8 cellular contexts compared by ENCODE assay signal in the genomic region with DNA sequence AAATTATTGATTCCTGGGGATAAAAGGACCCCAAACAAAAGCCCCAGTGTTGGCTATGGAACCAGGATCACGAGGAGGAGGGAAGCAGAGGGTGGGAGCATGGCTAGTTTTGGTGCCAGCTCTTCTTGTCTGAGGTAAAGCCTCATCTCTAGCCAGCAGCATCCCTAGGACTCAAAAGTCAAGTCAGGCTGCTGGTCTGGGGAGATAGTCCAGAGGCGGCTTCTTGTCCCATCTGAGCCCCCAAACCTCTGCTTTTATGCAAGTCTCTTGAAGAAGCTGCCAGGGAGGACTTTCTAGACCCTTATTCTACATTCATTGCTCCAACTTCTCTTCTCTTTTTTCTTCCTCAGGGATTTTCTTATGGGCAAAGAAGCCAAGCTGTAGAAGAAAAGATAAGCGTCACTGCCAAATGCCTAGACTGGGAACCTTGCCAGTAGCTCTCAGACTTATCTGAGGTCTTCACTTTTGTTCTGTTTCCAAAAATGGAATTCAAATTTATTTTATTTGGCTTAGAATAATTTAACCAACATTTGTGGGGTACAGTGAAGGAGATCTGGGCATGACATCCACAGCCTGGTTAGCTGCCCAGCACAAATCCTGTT.
DNase-seq lines count a peak whose midpoint lies in the region; ATAC-seq and TF ChIP-seq lines count a peak whose summit lies in the region.

No MANE protein-coding gene starts in this region.

- in situ Hi-C loops in astrocyte of the cerebellum (cut with HindIII; ENCODE audit: low sequenced_read_pairs) = no loop called here

- H3K4me1 ChIP-seq in HUES48 (ENCODE audit: control insufficient read depth, insufficient read depth, low read length) (peaks cover 10% of the 10 kb centered on the region; the same call in 1 of the 2 replicates), iPS-18a (ENCODE audit: control insufficient read depth, low read depth, low read length) (peaks cover 9% of the 10 kb centered on the region)

- ATAC-seq in GM21576 (IDR thresholded peaks at IDR 0.05; ENCODE audit: unreplicated experiment) = no peak

- TF ChIP-seq CTCF in astrocyte of the cerebellum (IDR thresholded peaks at IDR 0.05; ENCODE audit: low read depth, low read length, missing control alignments) = no peak

- H3K4me3 ChIP-seq in HUES48 (ENCODE audit: low read depth, low read length) (peak overlapping the region; percentile 42), astrocyte of the cerebellum (ENCODE audit: low read depth, low read length) (peak overlapping the region; percentile 13), iPS-18a (ENCODE audit: low read length) (peak overlapping the region; percentile 46)

- H3K27ac ChIP-seq in HUES48 (ENCODE audit: low read depth, low read length) (peak overlapping the region; percentile 69), iPS-18a (ENCODE audit: low read length) (no peak overlapping the region), substantia nigra (ENCODE audit: low read depth, low read length, poor library complexity, severe bottlenecking) (peak overlapping the region; percentile 69)

- H3K9me3 ChIP-seq in HUES48 (ENCODE audit: control insufficient read depth, insufficient read depth, low read length) (no peaks in the 10 kb centered on the region), iPS-18a (ENCODE audit: control insufficient read depth, low read depth, low read length) (no peaks in the 10 kb centered on the region)

- DNase-seq in astrocyte of the cerebellum (ENCODE audit: low read depth) (peak; percentile 24), substantia nigra (lab: John Stamatoyannopoulos, UW) (peak in 1 of 49 donors; percentile 70), kidney glomerular epithelial cell (lab: John Stamatoyannopoulos, UW) (no peak), SKM-1 treated with dmso at 0.1 percent for 144 hours (lab: John Stamatoyannopoulos, UW; ENCODE audit: unreplicated experiment) (no peak)
- no peak for DNase-seq in activated effector memory CD4-positive, alpha-beta T cell treated with anti-CD3 and anti-CD28 coated beads, Interleukin-2, amount 50 U/mL, for 16 hours

- H3K27me3 ChIP-seq in HUES48 (ENCODE audit: control insufficient read depth, insufficient read depth, low read length) = no peaks in the 10 kb centered on the region
- no peaks in the 10 kb centered on the region for H3K27me3 ChIP-seq in iPS-18a (ENCODE audit: control insufficient read depth, insufficient read depth, low read length)

- H3K9ac ChIP-seq in HUES48 (ENCODE audit: low read depth, low read length) (no peak overlapping the region), iPS-18a (ENCODE audit: low read length) (peak overlapping the region; percentile 50)

- H3K36me3 ChIP-seq in HUES48 (ENCODE audit: control insufficient read depth, insufficient read depth, low read length) (no peaks in the 10 kb centered on the region), iPS-18a (ENCODE audit: control insufficient read depth, low read depth, low read length) (no peaks in the 10 kb centered on the region)
